In genomic region chr11:128022007-128022368, GRCh38 we compare ENCODE assay signal across 11 cellular contexts.
DNase-seq lines count a peak whose midpoint lies in the region; ATAC-seq and TF ChIP-seq lines count a peak whose summit lies in the region.
"Had no signal": no experiment of that assay in that cellular context is flagged by ENCODE, and none has a peak within 500 bp of the region (broad histone marks: within the 10 kb centered on the region; RNA-seq: fewer than 3 reads in every experiment).

No MANE protein-coding gene starts in this region.

- H3K9me3 Mint-ChIP-seq in activated naive CD4-positive, alpha-beta T cell treated with anti-CD3 and anti-CD28 coated beads, Interleukin-2, amount 10 ng/mL, durations not matched to agents 7 days and 5 days: no peaks in the 10 kb centered on the region
- no peaks in the 10 kb centered on the region for H3K9me3 Mint-ChIP-seq in stimulated activated effector memory CD8-positive, alpha-beta T cell treated with anti-CD3 and anti-CD28 coated beads, Interleukin-12 subunit alpha, Interleukin-12 subunit beta, amount 100 ng/mL, for 72 hours
- H3K9me3 Mint-ChIP-seq in Caco-2 (ENCODE audit: unreplicated experiment): peaks cover 13% of the 10 kb centered on the region

- intact Hi-C loops in esophagus squamous epithelium (cut with DNase I) (no loop called here), Caco-2 (cut with micrococcal nuclease; ENCODE audit: unreplicated experiment) (no loop called here)

- TF ChIP-seq POLR2A in esophagus squamous epithelium (IDR thresholded peaks at IDR 0.05): no peak

- CTCF ChIA-PET in activated naive CD4-positive, alpha-beta T cell treated with anti-CD3 and anti-CD28 coated beads, Interleukin-2, amount 10 ng/mL, durations not matched to agents 7 days and 5 days (lab: Charles Lee): interaction anchor here (2.4 kb wide), 1 partner anchor 136 kb away, joined by 11 read pairs; no protein-coding TSS in a partner anchor
- CTCF ChIA-PET in Caco-2 (lab: Charles Lee): no interaction called here

- H3K27ac ChIP-seq in esophagus squamous epithelium: no peak overlapping the region

- H3K4me1 ChIP-seq in esophagus squamous epithelium: no peaks in the 10 kb centered on the region
- no peaks in the 10 kb centered on the region for H3K4me1 ChIP-seq in Caco-2

- no peak for DNase-seq in activated naive CD4-positive, alpha-beta T cell treated with anti-CD3 and anti-CD28 coated beads, Interleukin-2, amount 10 ng/mL, durations not matched to agents 7 days and 5 days
- DNase-seq in activated naive CD4-positive, alpha-beta T cell (lab: John Stamatoyannopoulos, UW): no peak
- DNase-seq in astrocyte of the spinal cord (ENCODE audit: low read depth, low spot score) (peak; percentile 61), esophagus squamous epithelium (lab: John Stamatoyannopoulos, UW) (no peak), Caco-2 (no peak)
- no peak for DNase-seq in stimulated activated effector memory CD8-positive, alpha-beta T cell treated with anti-CD3 and anti-CD28 coated beads, Interleukin-12 subunit alpha, Interleukin-12 subunit beta, amount 100 ng/mL, for 72 hours (ENCODE audit: low spot score in 2 of 2)
- DNase-seq: aorta, small intestine had no signal

- peak overlapping the region; percentile 34 for H3K27ac Mint-ChIP-seq in activated naive CD4-positive, alpha-beta T cell treated with anti-CD3 and anti-CD28 coated beads, Interleukin-2, amount 10 ng/mL, durations not matched to agents 7 days and 5 days
- H3K27ac Mint-ChIP-seq in stimulated activated effector memory CD8-positive, alpha-beta T cell treated with anti-CD3 and anti-CD28 coated beads, Interleukin-12 subunit alpha, Interleukin-12 subunit beta, amount 100 ng/mL, for 72 hours: no peak overlapping the region
- H3K27ac Mint-ChIP-seq in Caco-2 (ENCODE audit: unreplicated experiment): no peak overlapping the region

- no peaks in the 10 kb centered on the region for H3K9me3 ChIP-seq in esophagus squamous epithelium
- no peaks in the 10 kb centered on the region for H3K9me3 ChIP-seq in Caco-2

- POLR2A ChIA-PET in Caco-2 (lab: Charles Lee): no interaction called here

- peaks cover 7% of the 10 kb centered on the region for H3K27me3 Mint-ChIP-seq in activated naive CD4-positive, alpha-beta T cell treated with anti-CD3 and anti-CD28 coated beads, Interleukin-2, amount 10 ng/mL, durations not matched to agents 7 days and 5 days
- H3K27me3 Mint-ChIP-seq in Caco-2 (ENCODE audit: insufficient read depth, unreplicated experiment): peaks cover 10% of the 10 kb centered on the region

- H3K27me3 ChIP-seq in esophagus squamous epithelium (peaks cover 0 to 4% (median 0%) of the 10 kb centered on the region in 4 donors), Caco-2 (replicated peaks; ENCODE audit: control insufficient read depth, insufficient read depth, low read length) (no peaks in the 10 kb centered on the region; the same call in 1 of the 2 replicates)

- in situ Hi-C loops in astrocyte of the spinal cord (cut with HindIII; ENCODE audit: low sequenced_read_pairs): no loop called here

- peaks cover 8% of the 10 kb centered on the region for H3K4me1 Mint-ChIP-seq in activated naive CD4-positive, alpha-beta T cell treated with anti-CD3 and anti-CD28 coated beads, Interleukin-2, amount 10 ng/mL, durations not matched to agents 7 days and 5 days
- no peaks in the 10 kb centered on the region for H3K4me1 Mint-ChIP-seq in stimulated activated effector memory CD8-positive, alpha-beta T cell treated with anti-CD3 and anti-CD28 coated beads, Interleukin-12 subunit alpha, Interleukin-12 subunit beta, amount 100 ng/mL, for 72 hours
- no peaks in the 10 kb centered on the region for H3K4me1 Mint-ChIP-seq in Caco-2 (ENCODE audit: low read depth, unreplicated experiment)

- ATAC-seq in HG03159 (IDR thresholded peaks at IDR 0.05; ENCODE audit: unreplicated experiment) (peak; percentile 73), GM19452 (IDR thresholded peaks at IDR 0.05; ENCODE audit: unreplicated experiment) (no peak)
- ATAC-seq in stimulated activated effector memory CD8-positive, alpha-beta T cell treated with anti-CD3 and anti-CD28 coated beads, Interleukin-12 subunit alpha, Interleukin-12 subunit beta, amount 100 ng/mL, for 72 hours: peak; percentile 97

- TF ChIP-seq CTCF in astrocyte of the spinal cord (IDR thresholded peaks at IDR 0.05; ENCODE audit: low read depth, low read length): no peak
- TF ChIP-seq CTCF in esophagus squamous epithelium (IDR thresholded peaks at IDR 0.05): no peak
- no peak for TF ChIP-seq CTCF in Caco-2 (IDR thresholded peaks at IDR 0.05; ENCODE audit: insufficient read depth in 1 of 2, low read depth in 1 of 2, low read length in 1 of 2, severe bottlenecking in 1 of 2, unreplicated experiment in 1 of 2)

- 56 to 63% methylated on average over 3 of the region's 3 CpGs for WGBS in esophagus squamous epithelium, 2 donors

- no peaks in the 10 kb centered on the region for H3K36me3 Mint-ChIP-seq in activated naive CD4-positive, alpha-beta T cell treated with anti-CD3 and anti-CD28 coated beads, Interleukin-2, amount 10 ng/mL, durations not matched to agents 7 days and 5 days
- H3K36me3 Mint-ChIP-seq in stimulated activated effector memory CD8-positive, alpha-beta T cell treated with anti-CD3 and anti-CD28 coated beads, Interleukin-12 subunit alpha, Interleukin-12 subunit beta, amount 100 ng/mL, for 72 hours: no peaks in the 10 kb centered on the region
- H3K36me3 Mint-ChIP-seq in Caco-2 (ENCODE audit: insufficient read depth, unreplicated experiment): no peaks in the 10 kb centered on the region

- no peaks in the 10 kb centered on the region for H3K36me3 ChIP-seq in esophagus squamous epithelium
- no peaks in the 10 kb centered on the region for H3K36me3 ChIP-seq in Caco-2 (ENCODE audit: control insufficient read depth, insufficient read depth, low read length)

- no TSS peak for BruUV-seq in Caco-2 (replicated peaks; lab: Mats Ljungman, UMichigan)

- H3K4me3 Mint-ChIP-seq in activated naive CD4-positive, alpha-beta T cell treated with anti-CD3 and anti-CD28 coated beads, Interleukin-2, amount 10 ng/mL, durations not matched to agents 7 days and 5 days: no peak overlapping the region
- no peak overlapping the region for H3K4me3 Mint-ChIP-seq in stimulated activated effector memory CD8-positive, alpha-beta T cell treated with anti-CD3 and anti-CD28 coated beads, Interleukin-12 subunit alpha, Interleukin-12 subunit beta, amount 100 ng/mL, for 72 hours
- no peak overlapping the region for H3K4me3 Mint-ChIP-seq in Caco-2 (ENCODE audit: unreplicated experiment)

- no peak overlapping the region for H3K4me3 ChIP-seq in astrocyte of the spinal cord (ENCODE audit: low read depth, low read length)
- no peak overlapping the region for H3K4me3 ChIP-seq in esophagus squamous epithelium
- no peak overlapping the region for H3K4me3 ChIP-seq in Caco-2 (ENCODE audit: low read depth, low read length)
- H3K4me3 ChIP-seq: lung had no signal
